In the genomic region with DNA sequence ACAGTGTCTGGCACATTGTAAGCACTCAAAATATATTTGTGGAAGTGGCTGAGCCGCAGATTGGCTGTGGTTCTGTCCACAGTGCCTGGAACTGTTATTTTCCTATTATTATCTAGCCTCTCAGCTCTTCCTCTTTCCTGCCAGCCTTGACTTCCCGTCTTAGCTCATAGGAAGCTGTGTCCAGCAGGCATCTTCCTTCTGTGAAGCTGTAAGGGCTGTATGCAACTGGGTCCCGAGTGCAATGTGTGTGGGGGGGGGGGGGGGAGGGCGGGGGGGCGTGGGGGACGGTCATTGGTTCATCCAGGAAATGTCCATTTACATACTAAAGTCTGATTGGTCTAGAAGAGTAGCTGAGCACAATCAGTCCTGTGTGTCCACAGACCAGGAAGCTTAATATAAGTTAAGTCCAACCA, we compare ENCODE assay signal across 8 cellular contexts.
DNase-seq lines count a peak whose midpoint lies in the region; ATAC-seq and TF ChIP-seq lines count a peak whose summit lies in the region.

No MANE protein-coding gene starts in this region.

- H3K4me3 Mint-ChIP-seq in activated naive CD4-positive, alpha-beta T cell treated with anti-CD3 and anti-CD28 coated beads, Interleukin-2, amount 10 ng/mL, durations not matched to agents 7 days and 5 days = no peak overlapping the region
- H3K4me3 Mint-ChIP-seq in glutamatergic neuron (ENCODE audit: unreplicated experiment) = no peak overlapping the region

- H3K9me3 ChIP-seq in adipocyte (ENCODE audit: control insufficient read depth, low read length) = no peaks in the 10 kb centered on the region
- no peaks in the 10 kb centered on the region for H3K9me3 ChIP-seq in upper lobe of right lung

- H3K27me3 Mint-ChIP-seq in activated naive CD4-positive, alpha-beta T cell treated with anti-CD3 and anti-CD28 coated beads, Interleukin-2, amount 10 ng/mL, durations not matched to agents 7 days and 5 days = peaks cover 4% of the 10 kb centered on the region
- H3K27me3 Mint-ChIP-seq in glutamatergic neuron (ENCODE audit: unreplicated experiment) = no peaks in the 10 kb centered on the region

- peak overlapping the region; percentile 66 for H3K9ac ChIP-seq in adipocyte (ENCODE audit: low read length)

- no peak for DNase-seq in activated naive CD4-positive, alpha-beta T cell treated with anti-CD3 and anti-CD28 coated beads, Interleukin-2, amount 50 U/mL, for 72 hours (ENCODE audit: low spot score in 2 of 2)
- no peak for DNase-seq in activated naive CD4-positive, alpha-beta T cell treated with anti-CD3 and anti-CD28 coated beads, Interleukin-2, amount 10 ng/mL, durations not matched to agents 7 days and 5 days
- DNase-seq in adipocyte (ENCODE audit: low read depth) = peak; percentile 67
- DNase-seq in hypothalamus (lab: John Stamatoyannopoulos, UW) = peak in 26 of 51 donors; percentile 1 to 42 (median 8)
- peak; percentile 29 for DNase-seq in upper lobe of right lung
- DNase-seq in glutamatergic neuron = no peak
- no peak for DNase-seq in posterior vena cava (ENCODE audit: low spot score)

- peak overlapping the region; percentile 81 for H3K4me3 ChIP-seq in adipocyte (ENCODE audit: low read length)
- H3K4me3 ChIP-seq in upper lobe of right lung = peak overlapping the region; percentile 19

- ATAC-seq in activated naive CD4-positive, alpha-beta T cell treated with anti-CD3 and anti-CD28 coated beads, Interleukin-2, amount 50 U/mL, for 72 hours = peak; percentile 18 to 37
- peak; percentile 95 for ATAC-seq in upper lobe of right lung
- no peak for ATAC-seq in GM18517 (IDR thresholded peaks at IDR 0.05; ENCODE audit: unreplicated experiment)

- H3K4me1 ChIP-seq in adipocyte (ENCODE audit: control insufficient read depth, insufficient read depth, low read length) (no peaks in the 10 kb centered on the region), upper lobe of right lung (no peaks in the 10 kb centered on the region)

- H3K9me3 Mint-ChIP-seq in activated naive CD4-positive, alpha-beta T cell treated with anti-CD3 and anti-CD28 coated beads, Interleukin-2, amount 50 U/mL, for 72 hours = no peaks in the 10 kb centered on the region
- no peaks in the 10 kb centered on the region for H3K9me3 Mint-ChIP-seq in activated naive CD4-positive, alpha-beta T cell treated with anti-CD3 and anti-CD28 coated beads, Interleukin-2, amount 10 ng/mL, durations not matched to agents 7 days and 5 days
- H3K9me3 Mint-ChIP-seq in glutamatergic neuron (ENCODE audit: unreplicated experiment) = no peaks in the 10 kb centered on the region

- H3K27ac ChIP-seq in upper lobe of right lung = peak overlapping the region; percentile 9

- no peaks in the 10 kb centered on the region for H3K36me3 Mint-ChIP-seq in activated naive CD4-positive, alpha-beta T cell treated with anti-CD3 and anti-CD28 coated beads, Interleukin-2, amount 50 U/mL, for 72 hours
- H3K36me3 Mint-ChIP-seq in activated naive CD4-positive, alpha-beta T cell treated with anti-CD3 and anti-CD28 coated beads, Interleukin-2, amount 10 ng/mL, durations not matched to agents 7 days and 5 days = no peaks in the 10 kb centered on the region
- H3K36me3 Mint-ChIP-seq in glutamatergic neuron (ENCODE audit: unreplicated experiment) = no peaks in the 10 kb centered on the region

- intact Hi-C loops in upper lobe of right lung (cut with DNase I) (no loop called here), posterior vena cava (cut with DNase I) (no loop called here)

- H3K27ac Mint-ChIP-seq in activated naive CD4-positive, alpha-beta T cell treated with anti-CD3 and anti-CD28 coated beads, Interleukin-2, amount 50 U/mL, for 72 hours = no peak overlapping the region
- no peak overlapping the region for H3K27ac Mint-ChIP-seq in activated naive CD4-positive, alpha-beta T cell treated with anti-CD3 and anti-CD28 coated beads, Interleukin-2, amount 10 ng/mL, durations not matched to agents 7 days and 5 days
- no peak overlapping the region for H3K27ac Mint-ChIP-seq in glutamatergic neuron (ENCODE audit: unreplicated experiment)

- no peaks in the 10 kb centered on the region for H3K36me3 ChIP-seq in adipocyte (ENCODE audit: control insufficient read depth, insufficient read depth, low read length, severe bottlenecking)
- H3K36me3 ChIP-seq in upper lobe of right lung = no peaks in the 10 kb centered on the region

- no peaks in the 10 kb centered on the region for H3K27me3 ChIP-seq in adipocyte (replicated peaks; ENCODE audit: control insufficient read depth, insufficient read depth, low read length)
- H3K27me3 ChIP-seq in upper lobe of right lung = no peaks in the 10 kb centered on the region

- CTCF ChIA-PET in activated naive CD4-positive, alpha-beta T cell treated with anti-CD3 and anti-CD28 coated beads, Interleukin-2, amount 10 ng/mL, durations not matched to agents 7 days and 5 days (lab: Charles Lee) = interaction anchor here (0.8 to 2.5 kb wide), 10 partner anchors 8 to 206 kb away, joined by 3 to 8 read pairs (median 4); no protein-coding TSS in a partner anchor

- TF ChIP-seq CTCF in upper lobe of right lung (IDR thresholded peaks at IDR 0.05) (no peak), glutamatergic neuron (IDR thresholded peaks at IDR 0.05; ENCODE audit: partially characterized antibody, unreplicated experiment) (no peak)

- H3K4me1 Mint-ChIP-seq in activated naive CD4-positive, alpha-beta T cell treated with anti-CD3 and anti-CD28 coated beads, Interleukin-2, amount 10 ng/mL, durations not matched to agents 7 days and 5 days = no peaks in the 10 kb centered on the region
- H3K4me1 Mint-ChIP-seq in glutamatergic neuron (ENCODE audit: low read depth, unreplicated experiment) = no peaks in the 10 kb centered on the region

Comparison
In these comparisons a context has a peak if more than half of its experiments do, and no peak if none do; other contexts are left out.
1. DNase-seq: peak in adipocyte (single experiment), hypothalamus (26 of 51) and upper lobe of right lung (single experiment); none in activated naive CD4-positive, alpha-beta T cell treated with anti-CD3 and anti-CD28 coated beads, Interleukin-2, amount 50 U/mL, for 72 hours (0 of 2), activated naive CD4-positive, alpha-beta T cell treated with anti-CD3 and anti-CD28 coated beads, Interleukin-2, amount 10 ng/mL, durations not matched to agents 7 days and 5 days (single experiment), glutamatergic neuron (single experiment) and posterior vena cava (single experiment).